In the genomic region with DNA sequence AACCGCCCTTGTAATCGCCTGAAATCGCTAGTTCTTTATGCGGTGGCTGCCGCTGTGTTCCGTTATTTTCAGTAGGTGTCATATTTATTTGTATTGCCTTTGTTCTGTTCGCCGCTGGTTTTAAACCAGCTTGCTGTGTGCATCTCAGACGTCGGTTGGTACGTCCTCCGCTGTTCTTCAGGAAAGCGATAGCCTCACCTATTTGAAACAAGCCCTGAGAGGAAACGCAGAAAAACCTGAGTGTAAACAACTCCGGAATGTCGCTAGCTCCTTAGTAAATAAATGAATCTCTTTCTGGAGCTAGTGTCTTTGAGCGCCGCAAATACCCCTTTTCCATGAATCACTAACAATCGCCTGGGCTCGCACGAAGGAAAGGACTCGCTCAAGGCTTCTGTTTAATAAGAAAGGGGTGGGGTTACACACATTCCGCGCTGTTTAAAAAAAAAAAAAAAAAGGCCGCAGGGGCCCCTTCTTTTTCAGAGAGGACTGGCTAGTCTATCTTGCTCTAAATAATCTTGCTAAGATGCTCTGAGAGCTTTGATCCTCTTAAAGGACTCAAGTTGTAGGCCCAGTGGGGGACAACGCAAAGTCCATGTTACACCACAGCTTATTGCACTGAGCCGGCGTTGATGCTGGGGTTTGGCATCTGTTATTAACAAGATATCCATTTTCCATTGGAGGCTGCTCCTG, we compare ENCODE assay signal across 9 cellular contexts. TPM values are rescaled to one million over a fixed set of nuclear protein-coding genes. Genes with fewer than 3 reads are reported as not detected.
DNase-seq lines count a peak whose midpoint lies in the region; ATAC-seq and TF ChIP-seq lines count a peak whose summit lies in the region.
"Had no signal": no experiment of that assay in that cellular context is flagged by ENCODE, and none has a peak within 500 bp of the region (broad histone marks: within the 10 kb centered on the region; RNA-seq: fewer than 3 reads in every experiment).

No MANE protein-coding gene starts in this region.

- H3K36me3 ChIP-seq in psoas muscle (ENCODE audit: insufficient read depth in 1 of 2, low read depth in 1 of 2), result no peaks in the 10 kb centered on the region

- peak; percentile 44 for ATAC-seq in effector memory CD8-positive, alpha-beta T cell (replicated peaks)
- no peak for ATAC-seq in psoas muscle

- H3K27me3 Mint-ChIP-seq in effector memory CD8-positive, alpha-beta T cell, result peaks cover 81 to 89% of the 10 kb centered on the region in 2 donors
- H3K27me3 Mint-ChIP-seq in chondrocyte (ENCODE audit: low read depth), result peaks cover 78% of the 10 kb centered on the region

- 20 to 23% (median 21%) methylated on average over 28 of the region's 28 CpGs for WGBS in psoas muscle, 3 donors

- peaks cover 42% of the 10 kb centered on the region for H3K4me1 ChIP-seq in psoas muscle

- no peaks in the 10 kb centered on the region for H3K9me3 Mint-ChIP-seq in effector memory CD8-positive, alpha-beta T cell
- H3K9me3 Mint-ChIP-seq in chondrocyte (ENCODE audit: low read depth), result peaks cover 4% of the 10 kb centered on the region

- no peaks in the 10 kb centered on the region for H3K9me3 ChIP-seq in psoas muscle

- DNase-seq in GM03348 (ENCODE audit: low spot score) (peak; percentile 53), OCI-M1 (lab: John Stamatoyannopoulos, UW) (peak; percentile 68), psoas muscle (no peak), pons (ENCODE audit: low spot score) (no peak), chondrocyte (ENCODE audit: low spot score) (no peak), COLO829 (ENCODE audit: low spot score) (no peak)
- no peak for DNase-seq in effector memory CD8-positive, alpha-beta T cell
- no peak for DNase-seq in activated effector memory CD4-positive, alpha-beta T cell treated with anti-CD3 and anti-CD28 coated beads, Interleukin-2, amount 50 U/mL, for 16 hours
- DNase-seq: activated CD4-positive, alpha-beta T cell treated with anti-CD3 and anti-CD28 coated beads, Interleukin-2, amount 50 U/mL, for 48 hours had no signal

- H3K27ac Mint-ChIP-seq in effector memory CD8-positive, alpha-beta T cell, result no peak overlapping the region
- no peak overlapping the region for H3K27ac Mint-ChIP-seq in chondrocyte (ENCODE audit: unreplicated experiment)

- H3K4me3 Mint-ChIP-seq in effector memory CD8-positive, alpha-beta T cell, result peak overlapping the region; percentile 69 to 71
- no peak overlapping the region for H3K4me3 Mint-ChIP-seq in chondrocyte (ENCODE audit: unreplicated experiment)

- TF ChIP-seq CTCF in psoas muscle (IDR thresholded peaks at IDR 0.05) (no peak), chondrocyte (IDR thresholded peaks at IDR 0.05) (no peak)

- intact Hi-C loops in psoas muscle (cut with DNase I), result no loop called here

- H3K27ac ChIP-seq in psoas muscle, result peak overlapping the region; percentile 93

- H3K4me1 Mint-ChIP-seq in effector memory CD8-positive, alpha-beta T cell (ENCODE audit: low read depth in 2 of 2), result peaks cover 20 to 24% of the 10 kb centered on the region in 2 donors
- peaks cover 33% of the 10 kb centered on the region for H3K4me1 Mint-ChIP-seq in chondrocyte (ENCODE audit: low read depth)

- peaks cover 45% of the 10 kb centered on the region for H3K36me3 Mint-ChIP-seq in effector memory CD8-positive, alpha-beta T cell (ENCODE audit: insufficient read depth)
- peaks cover 7% of the 10 kb centered on the region for H3K36me3 Mint-ChIP-seq in chondrocyte (ENCODE audit: low read depth)

- peak overlapping the region; percentile 84 for H3K4me3 ChIP-seq in psoas muscle

- no peaks in the 10 kb centered on the region for H3K27me3 ChIP-seq in psoas muscle (ENCODE audit: insufficient read depth in 3 of 3, low read length in 2 of 3)

RNA-seq across cellular contexts. Expression of a gene that starts 3.0 kb away (rescaled TPM):
- total RNA-seq in psoas muscle (10 to 100 TPM in 2 of 4 donors, 1 to 10 TPM in 2; 3.3 to 15.9 (median 9.1) TPM), chondrocyte (not detected in 3 replicates)
- 10 to 100 TPM in 2 of 3 donors, 1 to 10 TPM in 1; 8.2 to 52.5 (median 12.9) TPM for polyA plus RNA-seq in psoas muscle

RNA-seq across cellular contexts. Expression of a gene that starts 10.0 kb away (rescaled TPM):
- 1 to 10 TPM in 2 of 4 donors, under 1 TPM in 2; 0.43 to 4.4 (median 2.4) TPM for total RNA-seq in psoas muscle
- polyA plus RNA-seq in psoas muscle, result 1 to 10 TPM; 1.4 to 4.1 (median 1.7) TPM
- total RNA-seq in chondrocyte, result not detected in 3 replicates

RNA-seq across cellular contexts. Expression of a gene that starts 16.0 kb away (rescaled TPM):
- total RNA-seq in psoas muscle (not detected), chondrocyte (not detected in 3 replicates)
- polyA plus RNA-seq in psoas muscle, result under 1 TPM in 2 of 3 donors, not detected in 1; 0.03 to 0.04 TPM

RNA-seq across cellular contexts. Expression of a gene that starts 18.8 kb away (rescaled TPM):
- total RNA-seq in psoas muscle (1 to 10 TPM in 3 of 4 donors, under 1 TPM in 1; 0.26 to 4.1 (median 1.4) TPM), chondrocyte (not detected in 3 replicates)
- 1 to 10 TPM; 1.1 to 1.4 (median 1.2) TPM for polyA plus RNA-seq in psoas muscle

RNA-seq across cellular contexts. Expression of a gene that starts 24.6 kb away (rescaled TPM):
- total RNA-seq in psoas muscle (1 to 10 TPM in 2 of 4 donors, under 1 TPM in 2; 0.71 to 3.8 (median 1.3) TPM), chondrocyte (not detected in 3 replicates)
- polyA plus RNA-seq in psoas muscle, result 1 to 10 TPM in 2 of 3 donors, under 1 TPM in 1; 0.64 to 1.9 (median 1.1) TPM

Comparison
In these comparisons a context has a peak if more than half of its experiments do, and no peak if none do; other contexts are left out.
1. DNase-seq: peak in GM03348 (single experiment) and OCI-M1 (single experiment); none in effector memory CD8-positive, alpha-beta T cell (0 of 3), psoas muscle (0 of 2), pons (single experiment), chondrocyte (single experiment), COLO829 (single experiment) and activated effector memory CD4-positive, alpha-beta T cell treated with anti-CD3 and anti-CD28 coated beads, Interleukin-2, amount 50 U/mL, for 16 hours (single experiment).